Comparison of ENCODE assay signal across 17 cellular contexts in the genomic region with DNA sequence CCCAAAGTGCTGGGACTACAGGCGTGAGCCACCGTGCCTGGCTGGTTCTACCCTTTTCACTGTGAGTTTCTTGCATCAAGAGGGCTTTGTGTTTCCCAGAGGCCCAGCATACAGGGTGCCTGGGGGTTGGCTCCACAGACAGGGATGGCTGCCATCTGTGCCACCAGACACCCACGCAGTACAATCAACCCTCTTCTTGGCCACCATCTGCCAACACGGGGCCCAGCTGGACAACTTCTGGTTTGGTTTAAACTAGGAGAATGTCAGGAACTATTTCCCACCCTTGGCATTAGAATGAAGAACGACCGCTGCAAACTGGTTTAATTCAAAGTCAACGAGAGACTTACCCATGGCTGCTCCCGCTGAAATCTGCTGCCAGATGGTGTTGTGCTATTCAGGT. TPM values are rescaled to one million over a fixed set of nuclear protein-coding genes. Genes with fewer than 3 reads are reported as not detected.
DNase-seq lines count a peak whose midpoint lies in the region; ATAC-seq, FAIRE-seq and TF ChIP-seq lines count a peak whose summit lies in the region.
"Had no signal": no experiment of that assay in that cellular context is flagged by ENCODE, and none has a peak within 500 bp of the region (broad histone marks: within the 10 kb centered on the region; RNA-seq: fewer than 3 reads in every experiment).

No MANE protein-coding gene starts in this region.

- no peak overlapping the region for H3K27ac ChIP-seq in transverse colon
- H3K27ac ChIP-seq: brain microvascular endothelial cell, skin epidermis had no signal

- peak overlapping the region; percentile 58 for H3K4me3 Mint-ChIP-seq in activated T-helper 17 cell treated with anti-CD3 and anti-CD28 coated beads, Interleukin-2, amount 50 U/mL, for 72 hours

- H3K27ac Mint-ChIP-seq in activated T-helper 17 cell treated with anti-CD3 and anti-CD28 coated beads, Interleukin-2, amount 50 U/mL, for 72 hours = peak overlapping the region; percentile 43

- in situ Hi-C loops in transverse colon (cut with MboI; ENCODE audit: low pct_ligation_motif_present in 1 of 4, low pct_unique_long_range_greater_than_20kb in 1 of 4, low sequenced_read_pairs in 3 of 4) = no loop called here

- ATAC-seq in activated T-helper 17 cell treated with anti-CD3 and anti-CD28 coated beads, Interleukin-2, amount 50 U/mL, for 72 hours (replicated peaks) = no peak
- no peak for ATAC-seq in GM18502 (IDR thresholded peaks at IDR 0.05; ENCODE audit: poor library complexity, unreplicated experiment)
- no peak for ATAC-seq in GM18873 (IDR thresholded peaks at IDR 0.05; ENCODE audit: low FRiP score, unreplicated experiment)
- ATAC-seq: Right ventricle myocardium inferior had no signal

- TF ChIP-seq EP300 in transverse colon (IDR thresholded peaks at IDR 0.05; ENCODE audit: low read depth) = no peak

- no peaks in the 10 kb centered on the region for H3K27me3 Mint-ChIP-seq in activated T-helper 17 cell treated with anti-CD3 and anti-CD28 coated beads, Interleukin-2, amount 50 U/mL, for 72 hours

- no peaks in the 10 kb centered on the region for H3K36me3 ChIP-seq in transverse colon
- H3K36me3 ChIP-seq: HAP-1 had no signal

- no peak for TF ChIP-seq CTCF in transverse colon (IDR thresholded peaks at IDR 0.05)

- intact Hi-C loops in transverse colon (cut with DNase I; ENCODE audit: low total_unique reads) = no loop called here

- H3K4me3 ChIP-seq in transverse colon = no peak overlapping the region
- H3K4me3 ChIP-seq: HAP-1, skin epidermis had no signal

- no peaks in the 10 kb centered on the region for H3K9me3 ChIP-seq in transverse colon
- H3K9me3 ChIP-seq: HAP-1 had no signal

- WGBS in transverse colon (ENCODE audit: low coverage in 1 of 2), 2 donors = 83 to 93% methylated on average over 2 to 8 of the region's 8 CpGs

- H3K4me1 ChIP-seq in transverse colon = no peaks in the 10 kb centered on the region
- H3K4me1 ChIP-seq: HAP-1 had no signal

- peaks cover 22% of the 10 kb centered on the region for H3K4me1 Mint-ChIP-seq in activated T-helper 17 cell treated with anti-CD3 and anti-CD28 coated beads, Interleukin-2, amount 50 U/mL, for 72 hours

- DNase-seq in Ammon's horn (ENCODE audit: low spot score) (peak; percentile 57), GM19239 (ENCODE audit: insufficient read length, low spot score) (no peak), medulla oblongata (ENCODE audit: extremely low spot score) (peak; percentile 24), transverse colon (no peak), NCI-H2227 (lab: John Stamatoyannopoulos, UW; ENCODE audit: unreplicated experiment) (no peak)
- DNase-seq: activated effector memory CD4-positive, alpha-beta T cell treated with anti-CD3 and anti-CD28 coated beads, Interleukin-2, amount 50 U/mL, for 16 hours; effector CD8-positive, alpha-beta T cell; KG1; NCI-H187; T-helper 9 cell had no signal

- H3K9me3 Mint-ChIP-seq in activated T-helper 17 cell treated with anti-CD3 and anti-CD28 coated beads, Interleukin-2, amount 50 U/mL, for 72 hours = no peaks in the 10 kb centered on the region

- peak; percentile 14 for FAIRE-seq in GM19239 (lab: Jason Lieb, UNC)

- H3K27me3 ChIP-seq in transverse colon = no peaks in the 10 kb centered on the region
- H3K27me3 ChIP-seq: brain microvascular endothelial cell had no signal

- no peak for TF ChIP-seq POLR2A in transverse colon (IDR thresholded peaks at IDR 0.05)

- peaks cover 58% of the 10 kb centered on the region for H3K36me3 Mint-ChIP-seq in activated T-helper 17 cell treated with anti-CD3 and anti-CD28 coated beads, Interleukin-2, amount 50 U/mL, for 72 hours (ENCODE audit: low read depth)

RNA-seq across cellular contexts. Expression of a gene that starts 27.9 kb away (rescaled TPM):
- total RNA-seq in activated T-helper 17 cell treated with anti-CD3 and anti-CD28 coated beads, Interleukin-2, amount 50 U/mL, for 72 hours = 10 to 100 TPM; 18.4 to 35.6 TPM
- total RNA-seq in transverse colon = 10 to 100 TPM in 3 of 4 donors, 1 to 10 TPM in 1; 5.2 to 39.3 (median 33.8) TPM

RNA-seq across cellular contexts. Expression of a gene that starts 43.5 kb away (rescaled TPM):
- 10 to 100 TPM in 1 of 2 donors, 1 to 10 TPM in 1; 9.3 to 18.3 TPM for total RNA-seq in activated T-helper 17 cell treated with anti-CD3 and anti-CD28 coated beads, Interleukin-2, amount 50 U/mL, for 72 hours
- total RNA-seq in transverse colon = 100 to 1,000 TPM in 1 of 4 donors, 10 to 100 TPM in 2, 1 to 10 TPM in 1; 4.1 to 103 (median 20.9) TPM

RNA-seq across cellular contexts. Expression of a gene that starts 52.1 kb away (rescaled TPM):
- 1 to 10 TPM; 1.5 to 3.1 TPM for total RNA-seq in activated T-helper 17 cell treated with anti-CD3 and anti-CD28 coated beads, Interleukin-2, amount 50 U/mL, for 72 hours
- total RNA-seq in transverse colon = not detected
- total RNA-seq: Right ventricle myocardium inferior had no signal

Comparison
In these comparisons a context has a peak if more than half of its experiments do, and no peak if none do; other contexts are left out.
1. DNase-seq: peak in Ammon's horn (single experiment) and medulla oblongata (single experiment); none in GM19239 (single experiment), transverse colon (single experiment) and NCI-H2227 (single experiment).